In the genomic region with DNA sequence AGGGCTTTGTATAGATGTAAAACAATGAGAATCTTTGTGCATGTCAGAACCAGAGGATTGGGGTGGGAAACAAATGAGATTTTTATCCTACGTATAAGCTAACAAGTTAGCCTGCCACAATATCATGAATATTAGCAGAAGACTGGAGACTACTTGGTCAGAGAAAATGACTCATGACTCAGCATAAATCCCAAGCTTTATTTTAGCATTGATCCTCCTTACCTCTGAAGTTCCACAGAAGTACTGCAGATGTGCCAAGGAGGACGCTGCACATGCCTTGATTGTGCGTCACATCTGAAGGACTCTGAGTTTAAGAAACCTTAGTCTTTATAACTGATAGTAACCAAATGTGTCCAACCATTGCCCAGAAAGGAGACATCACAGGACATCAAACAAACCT, we compare ENCODE assay signal across 1 cellular context.
A peak's percentile ranks its signal among the peaks of the same experiment; 100 is the strongest.
TF ChIP-seq lines count a peak whose summit lies in the region.

No MANE protein-coding gene starts in this region.

TF ChIP-seq in HepG2, 621 proteins besides CTCF, POLR2A, EP300 and RAD21:
- TF ChIP-seq NFE2L2 (IDR thresholded peaks at IDR 0.05; ENCODE audit: low read length) (peak; percentile 78), MAFK (conservative IDR thresholded peaks at IDR 0.05 in 1 of 2, IDR thresholded peaks at IDR 0.05 in 1 of 2; ENCODE audit: low read length in 2 of 2) (peak; percentile 80 to 84), MAFF (IDR thresholded peaks at IDR 0.05; ENCODE audit: low read depth, low read length) (peak; percentile 76), NFATC3 (CRISPR knock-in tag; IDR thresholded peaks at IDR 0.05) (no peak)
- TF ChIP-seq, protein P1, sequence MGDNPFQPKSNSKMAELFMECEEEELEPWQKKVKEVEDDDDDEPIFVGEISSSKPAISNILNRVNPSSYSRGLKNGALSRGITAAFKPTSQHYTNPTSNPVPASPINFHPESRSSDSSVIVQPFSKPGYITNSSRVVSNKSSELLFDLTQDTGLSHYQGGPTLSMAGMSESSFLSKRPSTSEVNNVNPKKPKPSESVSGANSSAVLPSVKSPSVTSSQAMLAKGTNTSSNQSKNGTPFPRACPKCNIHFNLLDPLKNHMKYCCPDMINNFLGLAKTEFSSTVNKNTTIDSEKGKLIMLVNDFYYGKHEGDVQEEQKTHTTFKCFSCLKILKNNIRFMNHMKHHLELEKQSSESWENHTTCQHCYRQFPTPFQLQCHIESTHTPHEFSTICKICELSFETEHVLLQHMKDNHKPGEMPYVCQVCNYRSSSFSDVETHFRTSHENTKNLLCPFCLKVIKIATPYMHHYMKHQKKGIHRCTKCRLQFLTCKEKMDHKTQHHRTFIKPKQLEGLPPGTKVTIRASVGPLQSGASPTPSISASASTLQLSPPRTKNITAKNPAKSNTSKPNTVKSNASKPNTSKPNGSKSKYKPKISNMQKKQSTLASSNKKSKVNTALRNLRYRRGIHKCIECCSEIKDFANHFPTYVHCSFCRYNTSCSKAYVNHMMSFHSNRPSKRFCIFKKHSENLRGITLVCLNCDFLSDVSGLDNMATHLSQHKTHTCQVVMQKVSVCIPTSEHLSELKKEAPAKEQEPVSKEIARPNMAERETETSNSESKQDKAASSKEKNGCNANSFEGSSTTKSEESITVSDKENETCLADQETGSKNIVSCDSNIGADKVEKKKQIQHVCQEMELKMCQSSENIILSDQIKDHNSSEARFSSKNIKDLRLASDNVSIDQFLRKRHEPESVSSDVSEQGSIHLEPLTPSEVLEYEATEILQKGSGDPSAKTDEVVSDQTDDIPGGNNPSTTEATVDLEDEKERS (CRISPR knock-in tag; IDR thresholded peaks at IDR 0.05), result no peak
